In genomic region chr2:170819941-170820646, GRCh38 we compare ENCODE assay signal across 1 cellular context.
TF ChIP-seq lines count a peak whose summit lies in the region.

No MANE protein-coding gene starts in this region.

TF ChIP-seq in IMR-90, 13 proteins besides CTCF, POLR2A, EP300 and RAD21 (continued from another document):
- TF ChIP-seq MAZ (IDR thresholded peaks at IDR 0.05; ENCODE audit: borderline replicate concordance, low read depth, low read length) (no peak), MAFK (IDR thresholded peaks at IDR 0.05; ENCODE audit: low read depth, low read length) (no peak)
